Comparison of ENCODE assay signal across 11 cellular contexts in the genomic region with DNA sequence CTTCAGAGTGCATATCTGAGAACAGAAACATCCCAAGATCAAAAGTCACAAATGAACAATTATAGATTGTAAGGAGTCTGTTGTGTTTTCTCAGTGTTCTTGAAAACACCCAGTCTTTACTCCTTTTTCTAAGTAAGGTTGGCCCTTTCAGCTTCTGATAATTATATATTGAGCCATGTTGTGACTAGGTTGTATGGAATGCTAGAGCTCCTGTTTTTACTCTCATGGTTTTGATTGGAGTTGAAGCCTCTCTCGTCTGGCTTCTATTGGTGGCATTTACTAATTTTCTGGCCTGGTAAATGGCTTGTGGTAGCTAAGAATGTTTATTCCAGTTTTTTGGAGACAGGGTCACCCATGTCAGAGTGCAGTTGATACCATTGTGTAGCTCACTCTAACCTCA.
DNase-seq lines count a peak whose midpoint lies in the region; ATAC-seq and TF ChIP-seq lines count a peak whose summit lies in the region.
"Had no signal": no experiment of that assay in that cellular context is flagged by ENCODE, and none has a peak within 500 bp of the region (broad histone marks: within the 10 kb centered on the region; RNA-seq: fewer than 3 reads in every experiment).

No MANE protein-coding gene starts in this region.

- peaks cover 2% of the 10 kb centered on the region for H3K36me3 Mint-ChIP-seq in T-helper 17 cell (ENCODE audit: low read depth)

- peak overlapping the region; percentile 78 for H3K9ac ChIP-seq in GM23248

- H2AFZ ChIP-seq in GM23248 (peak overlapping the region; percentile 40; the same call in 1 of the 2 replicates), hepatocyte (no peak overlapping the region)

- H3K4me1 ChIP-seq in GM23248 (ENCODE audit: insufficient read depth) (peaks cover 76% of the 10 kb centered on the region), hepatocyte (ENCODE audit: insufficient read depth) (peaks cover 39% of the 10 kb centered on the region), spleen (peaks cover 22 to 70% (median 46%) of the 10 kb centered on the region in 6 donors)

- H3K4me1 Mint-ChIP-seq in T-helper 17 cell, result peaks cover 11% of the 10 kb centered on the region

- H3K79me2 ChIP-seq in GM23248 (ENCODE audit: insufficient read depth), result peaks cover 88% of the 10 kb centered on the region
- H3K79me2 ChIP-seq in hepatocyte, result peaks cover 94% of the 10 kb centered on the region

- peak overlapping the region; percentile 69 for H3K4me2 ChIP-seq in GM23248 (ENCODE audit: unreplicated experiment)
- peak overlapping the region; percentile 4 for H3K4me2 ChIP-seq in hepatocyte

- peaks cover 39% of the 10 kb centered on the region for H3F3A ChIP-seq in GM23248 (ENCODE audit: insufficient read depth)

- ATAC-seq in T-helper 17 cell, result no peak

- no peaks in the 10 kb centered on the region for H3K36me3 ChIP-seq in GM23248 (ENCODE audit: low read depth)
- no peaks in the 10 kb centered on the region for H3K36me3 ChIP-seq in hepatocyte (replicated peaks; ENCODE audit: insufficient read depth, low read depth)
- H3K36me3 ChIP-seq in spleen, result no peaks in the 10 kb centered on the region
- H3K36me3 ChIP-seq: neutrophil had no signal

- no peak overlapping the region for H3K4me3 Mint-ChIP-seq in T-helper 17 cell
- H3K4me3 Mint-ChIP-seq: CD8-positive, alpha-beta memory T cell had no signal

- H3K4me3 ChIP-seq in GM23248, result peak overlapping the region; percentile 28; the same call in 1 of the 2 replicates
- no peak overlapping the region for H3K4me3 ChIP-seq in hepatocyte
- no peak overlapping the region for H3K4me3 ChIP-seq in spleen

- in situ Hi-C loops in GM23248 (cut with MboI), result no loop called here

- no peak for TF ChIP-seq POLR2A in spleen (IDR thresholded peaks at IDR 0.05)

- H3K9me3 ChIP-seq in GM23248 (ENCODE audit: low read depth) (no peaks in the 10 kb centered on the region), hepatocyte (ENCODE audit: low read depth) (no peaks in the 10 kb centered on the region), spleen (no peaks in the 10 kb centered on the region), T-helper 17 cell (ENCODE audit: control insufficient read depth, low read length, poor library complexity, severe bottlenecking) (no peaks in the 10 kb centered on the region)
- H3K9me3 ChIP-seq: neutrophil had no signal

- DNase-seq in GM23248 (peak; percentile 84), astrocyte of the hippocampus (ENCODE audit: low read depth, low spot score) (peak; percentile 83), hepatocyte (ENCODE audit: low spot score) (no peak), spleen (no peak), T-helper 17 cell (no peak), head of caudate nucleus (no peak), nucleus accumbens (lab: John Stamatoyannopoulos, UW) (no peak)
- DNase-seq in activated CD4-positive, alpha-beta T cell treated with anti-CD3 and anti-CD28 coated beads, Interleukin-2, amount 50 U/mL, for 48 hours, result no peak
- DNase-seq: activated CD8-positive, alpha-beta memory T cell treated with anti-CD3 and anti-CD28 coated beads, Interleukin-2, amount 50 U/mL, for 4 hours; CD8-positive, alpha-beta memory T cell had no signal

- TF ChIP-seq CTCF in hepatocyte (IDR thresholded peaks at IDR 0.05; ENCODE audit: poor library complexity) (no peak), spleen (IDR thresholded peaks at IDR 0.05 in 8 of 11, conservative IDR thresholded peaks at IDR 0.05 in 3 of 11) (no peak)

- 0 to 7% methylated on average over 1 of the region's 1 CpG for WGBS in GM23248 (ENCODE audit: low coverage in 1 of 2, low lambda C conversion rate in 2 of 2, missing lambda C conversion rate in 2 of 2), 2 experiments
- 59% methylated on average over 1 of the region's 1 CpG for WGBS in hepatocyte (ENCODE audit: low lambda C conversion rate, missing lambda C conversion rate)
- WGBS in spleen, 5 donors, result 75 to 100% (median 88%) methylated on average over 1 of the region's 1 CpG

- H3K9me2 ChIP-seq in GM23248 (ENCODE audit: insufficient read depth), result no peaks in the 10 kb centered on the region; the same call in 1 of the 2 replicates
- no peaks in the 10 kb centered on the region for H3K9me2 ChIP-seq in hepatocyte (replicated peaks; ENCODE audit: insufficient read depth)

- H4K20me1 ChIP-seq in GM23248 (ENCODE audit: insufficient read depth) (peaks cover 3% of the 10 kb centered on the region; the same call in 1 of the 2 replicates), hepatocyte (ENCODE audit: insufficient read depth, poor library complexity, severe bottlenecking) (peaks cover 11% of the 10 kb centered on the region)

- intact Hi-C loops in spleen (cut with DNase I; ENCODE audit: low total_unique reads), result no loop called here
- intact Hi-C loops in head of caudate nucleus (cut with DNase I), result no loop called here

- no peak overlapping the region for H3K27ac Mint-ChIP-seq in T-helper 17 cell
- H3K27ac Mint-ChIP-seq: CD8-positive, alpha-beta memory T cell had no signal

- H3K27me3 ChIP-seq in GM23248 (replicated peaks; ENCODE audit: insufficient read depth), result no peaks in the 10 kb centered on the region
- no peaks in the 10 kb centered on the region for H3K27me3 ChIP-seq in hepatocyte
- H3K27me3 ChIP-seq in spleen (replicated peaks in 1 of 7), result peaks cover 0 to 9% (median 0%) of the 10 kb centered on the region in 7 donors

- H3K27me3 Mint-ChIP-seq in T-helper 17 cell, result peaks cover 5% of the 10 kb centered on the region

- H3K27ac ChIP-seq in GM23248, result peak overlapping the region; percentile 95
- peak overlapping the region; percentile 68 for H3K27ac ChIP-seq in hepatocyte
- peak overlapping the region in 5 of 8 donors; percentile 17 to 91 (median 70) for H3K27ac ChIP-seq in spleen
- H3K27ac ChIP-seq: neutrophil had no signal

Comparison
In these comparisons a context has a peak if more than half of its experiments do, and no peak if none do; other contexts are left out.
1. DNase-seq: peak in GM23248 (single experiment) and astrocyte of the hippocampus (single experiment); none in hepatocyte (single experiment), spleen (single experiment), activated CD4-positive, alpha-beta T cell treated with anti-CD3 and anti-CD28 coated beads, Interleukin-2, amount 50 U/mL, for 48 hours (0 of 2), T-helper 17 cell (0 of 3), head of caudate nucleus (0 of 42) and nucleus accumbens (0 of 56).
2. Peak in every context shown above with its lines, with median percentiles within 50 percentile points of each other: H3K27ac ChIP-seq.